21 cellular contexts compared by ENCODE assay signal in genomic region chr11:126155402-126156187, GRCh38. TPM values are rescaled to one million over a fixed set of nuclear protein-coding genes. Genes with fewer than 3 reads are reported as not detected.
A peak's percentile ranks its signal among the peaks of the same experiment; 100 is the strongest.
DNase-seq lines count a peak whose midpoint lies in the region; ATAC-seq, FAIRE-seq and TF ChIP-seq lines count a peak whose summit lies in the region.
"Had no signal": no experiment of that assay in that cellular context is flagged by ENCODE, and none has a peak within 500 bp of the region (broad histone marks: within the 10 kb centered on the region; RNA-seq: fewer than 3 reads in every experiment).

No MANE protein-coding gene starts in this region.

- peaks cover 12% of the 10 kb centered on the region for H3K36me3 Mint-ChIP-seq in nephron progenitor cell (ENCODE audit: low read depth)
- peaks cover 0 to 11% (median 6%) of the 10 kb centered on the region in 3 donors for H3K36me3 Mint-ChIP-seq in naive thymus-derived CD8-positive, alpha-beta T cell
- no peaks in the 10 kb centered on the region for H3K36me3 Mint-ChIP-seq in activated CD4-positive, alpha-beta memory T cell treated with anti-CD3 and anti-CD28 coated beads, Interleukin-2, amount 10 ng/mL, durations not matched to agents 7 days and 5 days (ENCODE audit: low read depth)
- H3K36me3 Mint-ChIP-seq: CD14-positive monocyte had no signal

- H2AFZ ChIP-seq in K562 (ENCODE audit: low read depth, low read length) (no peak overlapping the region), endothelial cell of umbilical vein (ENCODE audit: low read depth, low read length) (no peak overlapping the region)

- H3K9ac ChIP-seq in BLaER1 (no peak overlapping the region), K562 (ENCODE audit: insufficient read depth in 1 of 2, low read depth in 2 of 2, low read length in 2 of 2) (no peak overlapping the region), endothelial cell of umbilical vein (replicated peaks; ENCODE audit: extremely low read depth, insufficient read depth, low read length) (no peak overlapping the region)

- H3K27ac ChIP-seq in BLaER1: no peak overlapping the region
- no peak overlapping the region for H3K27ac ChIP-seq in K562 (ENCODE audit: extremely low read depth, low read depth, low read length)
- peak overlapping the region; percentile 37 for H3K27ac ChIP-seq in endothelial cell of umbilical vein (ENCODE audit: insufficient read depth, low read depth, low read length)
- H3K27ac ChIP-seq: 22Rv1, A549 had no signal

- no peak for FAIRE-seq in K562 (lab: Jason Lieb, UNC)
- FAIRE-seq in endothelial cell of umbilical vein (lab: Jason Lieb, UNC): no peak
- FAIRE-seq: A549, H54, HTR-8/SVneo had no signal

- no peak for ATAC-seq in K562
- no peak for ATAC-seq in naive thymus-derived CD8-positive, alpha-beta T cell
- ATAC-seq: A549, HCT116 had no signal

- no peak for TF ChIP-seq EP300 in K562 (IDR thresholded peaks at IDR 0.05; ENCODE audit: low read length)

- in situ Hi-C loops in K562 (cut with MboI): no loop called here

- peaks cover 13% of the 10 kb centered on the region for H3K27me3 Mint-ChIP-seq in nephron progenitor cell (ENCODE audit: low read depth, poor library complexity)
- peaks cover 0 to 4% (median 2%) of the 10 kb centered on the region in 5 donors for H3K27me3 Mint-ChIP-seq in naive thymus-derived CD8-positive, alpha-beta T cell
- peaks cover 9% of the 10 kb centered on the region for H3K27me3 Mint-ChIP-seq in activated CD4-positive, alpha-beta memory T cell treated with anti-CD3 and anti-CD28 coated beads, Interleukin-2, amount 10 ng/mL, durations not matched to agents 7 days and 5 days

- peaks cover 50% of the 10 kb centered on the region for H3K4me1 Mint-ChIP-seq in nephron progenitor cell
- no peaks in the 10 kb centered on the region for H3K4me1 Mint-ChIP-seq in naive thymus-derived CD8-positive, alpha-beta T cell
- no peaks in the 10 kb centered on the region for H3K4me1 Mint-ChIP-seq in activated CD4-positive, alpha-beta memory T cell treated with anti-CD3 and anti-CD28 coated beads, Interleukin-2, amount 10 ng/mL, durations not matched to agents 7 days and 5 days
- H3K4me1 Mint-ChIP-seq: CD14-positive monocyte; CD4-positive, alpha-beta memory T cell had no signal

- TF ChIP-seq CTCF in K562 (IDR thresholded peaks at IDR 0.05 in 2 of 3, conservative IDR thresholded peaks at IDR 0.05 in 1 of 3; ENCODE audit: insufficient read depth in 2 of 3, low read depth in 1 of 3, low read length in 3 of 3) (no peak), endothelial cell of umbilical vein (IDR thresholded peaks at IDR 0.05; ENCODE audit: extremely low read depth in 1 of 2, insufficient read depth in 1 of 2, low read depth in 1 of 2, low read length in 2 of 2) (no peak), nephron progenitor cell (IDR thresholded peaks at IDR 0.05) (no peak)

- no peak overlapping the region for H3K27ac Mint-ChIP-seq in nephron progenitor cell
- no peak overlapping the region for H3K27ac Mint-ChIP-seq in naive thymus-derived CD8-positive, alpha-beta T cell
- H3K27ac Mint-ChIP-seq in activated CD4-positive, alpha-beta memory T cell treated with anti-CD3 and anti-CD28 coated beads, Interleukin-2, amount 10 ng/mL, durations not matched to agents 7 days and 5 days: no peak overlapping the region
- H3K27ac Mint-ChIP-seq: CD14-positive monocyte; CD4-positive, alpha-beta memory T cell; HFFc6; IgD-negative memory B cell had no signal

- WGBS in K562 (ENCODE audit: insufficient coverage, low coverage, missing lambda C conversion rate): 6% methylated on average over 27 of the region's 28 CpGs

- H3K27me3 ChIP-seq in BLaER1 (no peaks in the 10 kb centered on the region), K562 (ENCODE audit: control insufficient read depth in 2 of 2, insufficient read depth in 2 of 2, low read length in 2 of 2) (peaks cover 43 to 71% of the 10 kb centered on the region in 2 experiments), endothelial cell of umbilical vein (ENCODE audit: control insufficient read depth in 2 of 2, insufficient read depth in 2 of 2, low read length in 2 of 2) (no peaks in the 10 kb centered on the region)

- POLR2A ChIA-PET in K562 (lab: Yijun Ruan, JAX) (interaction anchor here (0.6 kb wide), 1 partner anchor 51 kb away, joined by 4 read pairs; no protein-coding TSS in a partner anchor), endothelial cell of umbilical vein (lab: Charles Lee) (no interaction called here)
- POLR2A ChIA-PET in naive thymus-derived CD8-positive, alpha-beta T cell (lab: Charles Lee): no interaction called here
- POLR2A ChIA-PET in activated CD4-positive, alpha-beta memory T cell treated with anti-CD3 and anti-CD28 coated beads, Interleukin-2, amount 10 ng/mL, durations not matched to agents 7 days and 5 days (lab: Charles Lee): no interaction called here

- H3K79me2 ChIP-seq in K562 (ENCODE audit: control insufficient read depth, insufficient read depth, low read length) (no peaks in the 10 kb centered on the region), endothelial cell of umbilical vein (ENCODE audit: control insufficient read depth, insufficient read depth, low read length) (no peaks in the 10 kb centered on the region)

- peaks cover 73% of the 10 kb centered on the region for H3K4me1 ChIP-seq in BLaER1
- peaks cover 4 to 19% of the 10 kb centered on the region in 2 experiments; a peak in 4 of 5 replicates for H3K4me1 ChIP-seq in K562 (replicated peaks in 1 of 2; ENCODE audit: control insufficient read depth in 2 of 2, insufficient read depth in 2 of 2, low read length in 2 of 2)
- H3K4me1 ChIP-seq in endothelial cell of umbilical vein (ENCODE audit: control insufficient read depth, extremely low read depth, insufficient read depth, low read length): peaks cover 25% of the 10 kb centered on the region
- H3K4me1 ChIP-seq: A549 had no signal

- H3K9me3 Mint-ChIP-seq in nephron progenitor cell: peaks cover 25% of the 10 kb centered on the region
- H3K9me3 Mint-ChIP-seq in naive thymus-derived CD8-positive, alpha-beta T cell: peaks cover 0 to 23% (median 8%) of the 10 kb centered on the region in 9 donors
- H3K9me3 Mint-ChIP-seq in activated CD4-positive, alpha-beta memory T cell treated with anti-CD3 and anti-CD28 coated beads, Interleukin-2, amount 10 ng/mL, durations not matched to agents 7 days and 5 days: no peaks in the 10 kb centered on the region

- H3K4me2 ChIP-seq in BLaER1 (peak overlapping the region; percentile 89; the same call in 1 of the 2 replicates), K562 (ENCODE audit: insufficient read depth, low read length) (no peak overlapping the region), endothelial cell of umbilical vein (ENCODE audit: insufficient read depth, low read length) (no peak overlapping the region)
- H3K4me2 ChIP-seq: A549 had no signal

- dilution Hi-C loops in endothelial cell of umbilical vein (cut with MboI; ENCODE audit: extremely low pct_ligation_motif_present, low sequenced_read_pairs): no loop called here

- DNase-seq in K562 (ENCODE audit: extremely low read depth in 1 of 4, low spot score in 3 of 4) (no peak), endothelial cell of umbilical vein (ENCODE audit: low read depth, low spot score) (no peak), nephron progenitor cell (no peak), mesenteric fat pad (ENCODE audit: low spot score) (no peak), NCI-H2196 (lab: John Stamatoyannopoulos, UW; ENCODE audit: unreplicated experiment) (no peak)
- no peak for DNase-seq in naive thymus-derived CD8-positive, alpha-beta T cell
- no peak for DNase-seq in activated CD4-positive, alpha-beta memory T cell treated with anti-CD3 and anti-CD28 coated beads, Interleukin-2, amount 10 ng/mL, durations not matched to agents 7 days and 5 days
- DNase-seq: AML-193; Calu3; CD4-positive, alpha-beta memory T cell; DMS79 treated with DMSO at 0.1 percent for 48 hours; GF-D8; HFFc6 had no signal

- intact Hi-C loops in K562 (cut with micrococcal nuclease) (no loop called here), endothelial cell of umbilical vein (cut with micrococcal nuclease) (loop anchor here (2.0 kb wide), 1 partner anchor 93 kb away; the partner anchor contains the start of gene CDON)

- H3K4me3 Mint-ChIP-seq in nephron progenitor cell: peak overlapping the region; percentile 29
- no peak overlapping the region for H3K4me3 Mint-ChIP-seq in naive thymus-derived CD8-positive, alpha-beta T cell
- no peak overlapping the region for H3K4me3 Mint-ChIP-seq in activated CD4-positive, alpha-beta memory T cell treated with anti-CD3 and anti-CD28 coated beads, Interleukin-2, amount 10 ng/mL, durations not matched to agents 7 days and 5 days
- H3K4me3 Mint-ChIP-seq: CD4-positive, alpha-beta memory T cell; HFFc6; IgD-negative memory B cell had no signal

- no peak overlapping the region for H3K4me3 ChIP-seq in BLaER1
- H3K4me3 ChIP-seq in K562: no peak overlapping the region
- no peak overlapping the region for H3K4me3 ChIP-seq in endothelial cell of umbilical vein (replicated peaks in 1 of 3; ENCODE audit: insufficient read depth in 1 of 3, low read depth in 1 of 3, low read length in 3 of 3)
- H3K4me3 ChIP-seq: A549 had no signal

- no peaks in the 10 kb centered on the region for H3K9me1 ChIP-seq in K562 (ENCODE audit: control insufficient read depth, insufficient read depth, low read length)
- no peaks in the 10 kb centered on the region for H3K9me1 ChIP-seq in endothelial cell of umbilical vein (replicated peaks; ENCODE audit: control insufficient read depth, extremely low read depth, insufficient read depth, low read length)

- CTCF ChIA-PET in K562 (lab: Yijun Ruan, JAX; ENCODE audit: low intra/inter-chr PET ratio): no interaction called here
- CTCF ChIA-PET in endothelial cell of umbilical vein (lab: Charles Lee): interaction anchor here (1.1 to 3.6 kb wide), 2 partner anchors 41 to 43 kb away, joined by 3 to 11 read pairs; no protein-coding TSS in a partner anchor
- CTCF ChIA-PET in activated CD4-positive, alpha-beta memory T cell treated with anti-CD3 and anti-CD28 coated beads, Interleukin-2, amount 10 ng/mL, durations not matched to agents 7 days and 5 days (lab: Charles Lee): no interaction called here

- H4K20me1 ChIP-seq in BLaER1: no peaks in the 10 kb centered on the region
- H4K20me1 ChIP-seq in K562 (replicated peaks; ENCODE audit: control insufficient read depth, insufficient read depth, low read length): 0 out of 2 replicates have a peak, but pooled peaks cover 3% of the 10 kb centered on the region
- no peaks in the 10 kb centered on the region for H4K20me1 ChIP-seq in endothelial cell of umbilical vein (replicated peaks; ENCODE audit: control insufficient read depth, extremely low read depth, insufficient read depth, low read length)

- H3K9me3 ChIP-seq in BLaER1: peaks cover 17% of the 10 kb centered on the region
- no peaks in the 10 kb centered on the region for H3K9me3 ChIP-seq in K562 (replicated peaks; ENCODE audit: control insufficient read depth, insufficient read depth, low read depth, low read length)
- no peaks in the 10 kb centered on the region for H3K9me3 ChIP-seq in endothelial cell of umbilical vein (replicated peaks; ENCODE audit: control insufficient read depth, insufficient read depth, low read length)

- TF ChIP-seq POLR2A in K562 (conservative IDR thresholded peaks at IDR 0.05) (no peak), endothelial cell of umbilical vein (IDR thresholded peaks at IDR 0.05; ENCODE audit: low read depth, low read length) (no peak)

- H3K36me3 ChIP-seq in BLaER1 (peaks cover 33% of the 10 kb centered on the region; the same call in 1 of the 2 replicates), K562 (ENCODE audit: control insufficient read depth, insufficient read depth, low read length) (no peaks in the 10 kb centered on the region), endothelial cell of umbilical vein (ENCODE audit: control insufficient read depth in 2 of 2, extremely low read depth in 1 of 2, insufficient read depth in 2 of 2, low read length in 2 of 2) (no peaks in the 10 kb centered on the region)

- no peak for TF ChIP-seq RAD21 in K562 (CRISPR knock-in tag; conservative IDR thresholded peaks at IDR 0.05 in 1 of 2, IDR thresholded peaks at IDR 0.05 in 1 of 2)

- BruUV-seq in K562 (replicated peaks; lab: Mats Ljungman, UMichigan): no TSS peak
- no TSS peak for BruUV-seq in endothelial cell of umbilical vein (replicated peaks; lab: Mats Ljungman, UMichigan)

RNA-seq across cellular contexts. Expression of gene RPUSD4, which starts 55.9 kb away (rescaled TPM):
- 67.3 and 72.3 TPM in 2 replicates for total RNA-seq in K562 (2011; cell fraction: chromatin; rRNA removed; ENCODE audit: low replicate concordance)
- total RNA-seq in K562 (2011; cell fraction: nucleolus; rRNA removed): 44.7 and 53.4 TPM in 2 replicates
- total RNA-seq in K562 (2011; cell fraction: nucleoplasm; rRNA removed): 62.1 and 73.7 TPM in 2 replicates
- 37.6 and 43.1 TPM in 2 replicates for total RNA-seq in K562 (2014; rRNA removed)
- total RNA-seq in K562 (2014; rRNA removed; fragmentation: Illumina TruSeq; extraction: Trizol): 36.2 and 42.6 TPM in 2 replicates
- total RNA-seq in K562 (2015; rRNA removed; fragmentation: Illumina TruSeq; extraction: Trizol): 36.5 and 39.0 TPM in 2 replicates
- 45.8 and 47.8 TPM in 2 replicates for total RNA-seq in K562 (2021)
- polyA plus RNA-seq in K562 (2011; rRNA removed): 44.5 and 56.2 TPM in 2 replicates
- polyA plus RNA-seq in K562 (2011; cell fraction: cytosol; rRNA removed): 43.7 and 51.9 TPM in 2 replicates
- 48.9 and 90.2 TPM in 2 replicates for polyA plus RNA-seq in K562 (2011; cell fraction: nucleus; rRNA removed)
- polyA plus RNA-seq in K562 (2012): 35.8 and 46.1 TPM in 2 replicates
- 44.6 and 51.7 TPM in 2 replicates for polyA plus RNA-seq in K562 (2014; fragmentation: Illumina TruSeq; extraction: Trizol)
- 10 to 100 TPM; 27.4 to 52.8 TPM for polyA plus RNA-seq in K562 (2014; fragmentation: Nextera tagmentation; extraction: Ambion mirVana)
- 47.5 and 53.3 TPM in 2 replicates for polyA plus RNA-seq in K562 (2014; rRNA removed)
- 79.2 and 130 TPM in 2 replicates for polyA minus RNA-seq in K562 (2011; rRNA and poly(A)+ RNA removed)
- 16.5 and 34.6 TPM in 2 replicates for polyA minus RNA-seq in K562 (2011; cell fraction: cytosol; rRNA and poly(A)+ RNA removed)
- 25.7 and 32.0 TPM in 2 replicates for polyA minus RNA-seq in K562 (2011; cell fraction: nucleus; rRNA and poly(A)+ RNA removed)
- 36.5 and 40.8 TPM in 2 replicates for total RNA-seq in endothelial cell of umbilical vein
- 32.1 and 37.8 TPM in 2 replicates for polyA plus RNA-seq in endothelial cell of umbilical vein
- 34.0 and 38.6 TPM in 2 replicates for polyA plus RNA-seq in endothelial cell of umbilical vein (2011; cell fraction: cytosol; rRNA removed)
- polyA plus RNA-seq in endothelial cell of umbilical vein (2011; cell fraction: nucleus; rRNA removed): 80.6 and 87.8 TPM in 2 replicates
- polyA plus RNA-seq in endothelial cell of umbilical vein (2012): 37.4 TPM in 2 replicates
- polyA minus RNA-seq in endothelial cell of umbilical vein: 67.5 and 104 TPM in 2 replicates
- polyA minus RNA-seq in endothelial cell of umbilical vein (2011; cell fraction: cytosol; rRNA and poly(A)+ RNA removed): 10.1 TPM
- polyA minus RNA-seq in endothelial cell of umbilical vein (2011; cell fraction: nucleus; rRNA and poly(A)+ RNA removed): 31.6 and 32.9 TPM in 2 replicates
- 10 to 100 TPM; 43.8 to 47.9 TPM for total RNA-seq in naive thymus-derived CD8-positive, alpha-beta T cell
- polyA plus RNA-seq in naive thymus-derived CD8-positive, alpha-beta T cell: 10 to 100 TPM; 18.1 to 21.7 (median 18.8) TPM
- 10 to 100 TPM; 26.5 to 26.8 TPM for total RNA-seq in activated CD4-positive, alpha-beta memory T cell treated with anti-CD3 and anti-CD28 coated beads, Interleukin-2, amount 10 ng/mL, durations not matched to agents 7 days and 5 days
- total RNA-seq in mesenteric fat pad: 24.2 TPM

RNA-seq across cellular contexts. Expression of gene FAM118B, which starts 56.0 kb away (rescaled TPM):
- 19.2 and 31.7 TPM in 2 replicates for total RNA-seq in K562 (2011; cell fraction: chromatin; rRNA removed; ENCODE audit: low replicate concordance)
- total RNA-seq in K562 (2011; cell fraction: nucleolus; rRNA removed): 10.5 and 13.8 TPM in 2 replicates
- total RNA-seq in K562 (2011; cell fraction: nucleoplasm; rRNA removed): 20.2 and 35.6 TPM in 2 replicates
- 12.0 and 15.0 TPM in 2 replicates for total RNA-seq in K562 (2014; rRNA removed)
- total RNA-seq in K562 (2014; rRNA removed; fragmentation: Illumina TruSeq; extraction: Trizol): 22.1 and 25.1 TPM in 2 replicates
- 23.4 and 27.3 TPM in 2 replicates for total RNA-seq in K562 (2015; rRNA removed; fragmentation: Illumina TruSeq; extraction: Trizol)
- 17.8 and 19.0 TPM in 2 replicates for total RNA-seq in K562 (2021)
- polyA plus RNA-seq in K562 (2011; rRNA removed): 12.4 and 23.9 TPM in 2 replicates
- 7.1 and 7.7 TPM in 2 replicates for polyA plus RNA-seq in K562 (2011; cell fraction: cytosol; rRNA removed)
- 6.8 and 7.1 TPM in 2 replicates for polyA plus RNA-seq in K562 (2011; cell fraction: nucleus; rRNA removed)
- polyA plus RNA-seq in K562 (2012): 11.3 and 18.0 TPM in 2 replicates
- polyA plus RNA-seq in K562 (2014; fragmentation: Illumina TruSeq; extraction: Trizol): 17.6 and 20.0 TPM in 2 replicates
- 10 to 100 TPM; 31.8 to 49.0 TPM for polyA plus RNA-seq in K562 (2014; fragmentation: Nextera tagmentation; extraction: Ambion mirVana)
- polyA plus RNA-seq in K562 (2014; rRNA removed): 13.8 and 17.2 TPM in 2 replicates
- 12.1 and 15.2 TPM in 2 replicates for polyA minus RNA-seq in K562 (2011; rRNA and poly(A)+ RNA removed)
- polyA minus RNA-seq in K562 (2011; cell fraction: cytosol; rRNA and poly(A)+ RNA removed): 4.2 and 5.3 TPM in 2 replicates
- 7.8 and 9.3 TPM in 2 replicates for polyA minus RNA-seq in K562 (2011; cell fraction: nucleus; rRNA and poly(A)+ RNA removed)
- 35.3 and 35.8 TPM in 2 replicates for total RNA-seq in endothelial cell of umbilical vein
- polyA plus RNA-seq in endothelial cell of umbilical vein: 24.3 and 26.6 TPM in 2 replicates
- 37.3 and 39.1 TPM in 2 replicates for polyA plus RNA-seq in endothelial cell of umbilical vein (2011; cell fraction: cytosol; rRNA removed)
- polyA plus RNA-seq in endothelial cell of umbilical vein (2011; cell fraction: nucleus; rRNA removed): 26.2 and 29.4 TPM in 2 replicates
- polyA plus RNA-seq in endothelial cell of umbilical vein (2012): 32.9 and 41.7 TPM in 2 replicates
- 19.4 and 22.4 TPM in 2 replicates for polyA minus RNA-seq in endothelial cell of umbilical vein
- 4.7 TPM for polyA minus RNA-seq in endothelial cell of umbilical vein (2011; cell fraction: cytosol; rRNA and poly(A)+ RNA removed)
- polyA minus RNA-seq in endothelial cell of umbilical vein (2011; cell fraction: nucleus; rRNA and poly(A)+ RNA removed): 23.9 and 28.9 TPM in 2 replicates
- total RNA-seq in naive thymus-derived CD8-positive, alpha-beta T cell: 10 to 100 TPM in 1 of 2 experiments, 1 to 10 TPM in 1; 9.4 to 12.4 TPM
- 10 to 100 TPM in 2 of 3 donors, 1 to 10 TPM in 1; 8.9 to 16.3 (median 13.7) TPM for polyA plus RNA-seq in naive thymus-derived CD8-positive, alpha-beta T cell
- 1 to 10 TPM; 9.0 to 9.9 TPM for total RNA-seq in activated CD4-positive, alpha-beta memory T cell treated with anti-CD3 and anti-CD28 coated beads, Interleukin-2, amount 10 ng/mL, durations not matched to agents 7 days and 5 days
- 18.7 TPM for total RNA-seq in mesenteric fat pad
